Comparison of ENCODE assay signal across 8 cellular contexts in genomic region chr2:219402665-219403515, GRCh38. TPM values are rescaled to one million over a fixed set of nuclear protein-coding genes. Genes with fewer than 3 reads are reported as not detected.
DNase-seq lines count a peak whose midpoint lies in the region; ATAC-seq and TF ChIP-seq lines count a peak whose summit lies in the region.

No MANE protein-coding gene starts in this region.

- H3K27ac Mint-ChIP-seq in CD14-positive monocyte: no peak overlapping the region
- no peak overlapping the region for H3K27ac Mint-ChIP-seq in natural killer cell

- H3K36me3 ChIP-seq in OCI-LY1 (ENCODE audit: insufficient read depth, low read length): no peaks in the 10 kb centered on the region
- H3K36me3 ChIP-seq in stomach: no peaks in the 10 kb centered on the region

- H3K27ac ChIP-seq in OCI-LY1 (ENCODE audit: low read depth, low read length, poor library complexity, severe bottlenecking) (no peak overlapping the region), stomach (peak overlapping the region in 2 of 5 donors; percentile 79 to 93)

- intact Hi-C loops in CD14-positive monocyte (cut with micrococcal nuclease): loop anchor here (2.0 kb wide), 2 partner anchors 124 to 128 kb away; no protein-coding TSS in a partner anchor
- intact Hi-C loops in natural killer cell (cut with micrococcal nuclease): loop anchor here (1.0 to 5.0 kb wide), 3 partner anchors 56 to 239 kb away; no protein-coding TSS in a partner anchor
- intact Hi-C loops in stomach (cut with DNase I; ENCODE audit: low total_unique reads): loop anchor here (10.0 kb wide), 1 partner anchor 132 kb away; no protein-coding TSS in a partner anchor

- no peak overlapping the region for H2AFZ ChIP-seq in OCI-LY1 (ENCODE audit: low read length)

- H3K27me3 ChIP-seq in OCI-LY1 (ENCODE audit: insufficient read depth, low read length): no peaks in the 10 kb centered on the region; the same call in 1 of the 2 replicates
- H3K27me3 ChIP-seq in stomach: peaks cover 0 to 16% (median 0%) of the 10 kb centered on the region in 3 donors

- no peak overlapping the region for H3K4me2 ChIP-seq in OCI-LY1 (ENCODE audit: low read length)

- H3K4me1 ChIP-seq in OCI-LY1 (ENCODE audit: insufficient read depth, low read length, severe bottlenecking) (no peaks in the 10 kb centered on the region), stomach (peaks cover 22 to 60% (median 42%) of the 10 kb centered on the region in 4 donors)

- H3K27me3 Mint-ChIP-seq in CD14-positive monocyte (ENCODE audit: low read depth in 3 of 3) (peaks cover 8 to 16% (median 11%) of the 10 kb centered on the region in 3 donors), natural killer cell (ENCODE audit: low read depth in 2 of 2) (peaks cover 19 to 21% of the 10 kb centered on the region in 2 donors)

- H3K36me3 Mint-ChIP-seq in CD14-positive monocyte (no peaks in the 10 kb centered on the region), natural killer cell (no peaks in the 10 kb centered on the region)

- no peaks in the 10 kb centered on the region for H3K9me3 ChIP-seq in OCI-LY1 (ENCODE audit: low read length)
- no peaks in the 10 kb centered on the region for H3K9me3 ChIP-seq in stomach

- no peak for TF ChIP-seq EP300 in stomach (IDR thresholded peaks at IDR 0.05)

- ATAC-seq in esophagus mucosa (peak; percentile 71), natural killer cell (peak; percentile 75 to 99 (median 96))

- H3K9ac ChIP-seq in OCI-LY1 (ENCODE audit: low read length): no peak overlapping the region

- H3F3A ChIP-seq in OCI-LY1 (ENCODE audit: insufficient read depth, low read length): no peaks in the 10 kb centered on the region

- H3K79me2 ChIP-seq in OCI-LY1 (ENCODE audit: insufficient read depth, low read length): no peaks in the 10 kb centered on the region

- H3K4me3 Mint-ChIP-seq in CD14-positive monocyte (no peak overlapping the region), natural killer cell (no peak overlapping the region)

- TF ChIP-seq CTCF in CD14-positive monocyte (IDR thresholded peaks at IDR 0.05) (peak; percentile 94), OCI-LY1 (IDR thresholded peaks at IDR 0.05; ENCODE audit: low read length) (peak; percentile 86), natural killer cell (IDR thresholded peaks at IDR 0.05) (peak; percentile 82), stomach (IDR thresholded peaks at IDR 0.05) (peak in 5 of 7 experiments; percentile 66 to 89 (median 85))

- H3K9me2 ChIP-seq in OCI-LY1 (ENCODE audit: low read depth, low read length): no peaks in the 10 kb centered on the region

- peaks cover 16% of the 10 kb centered on the region for H3K4me1 Mint-ChIP-seq in CD14-positive monocyte
- peaks cover 0 to 11% of the 10 kb centered on the region in 2 donors for H3K4me1 Mint-ChIP-seq in natural killer cell

- no peaks in the 10 kb centered on the region for H4K20me1 ChIP-seq in OCI-LY1 (ENCODE audit: insufficient read depth, low read length)

- DNase-seq in CD14-positive monocyte (ENCODE audit: low spot score) (peak; percentile 67), GM19240 (ENCODE audit: insufficient read length, low spot score) (peak; percentile 60), HT1080 (ENCODE audit: low read depth) (peak; percentile 78), activated T-cell treated with anti-CD3 and anti-CD28 coated beads for 1 hour (ENCODE audit: low read depth) (peak; percentile 43), natural killer cell (no peak), stomach (peak; percentile 64)

- H3K4me3 ChIP-seq in OCI-LY1 (ENCODE audit: low read depth, low read length, poor library complexity, severe bottlenecking): no peak overlapping the region
- no peak overlapping the region for H3K4me3 ChIP-seq in stomach

- TF ChIP-seq POLR2A in stomach (IDR thresholded peaks at IDR 0.05): no peak

- H3K9me3 Mint-ChIP-seq in CD14-positive monocyte (peaks cover 0 to 1% (median 0%) of the 10 kb centered on the region in 7 donors), natural killer cell (no peaks in the 10 kb centered on the region)

- 17 to 21% (median 17%) methylated on average over 15 of the region's 15 CpGs for WGBS in stomach, 5 donors

RNA-seq across cellular contexts. Expression of gene DNPEP, which starts 15.2 kb away (rescaled TPM):
- polyA plus RNA-seq in CD14-positive monocyte (10 to 100 TPM; 51.6 to 60.6 TPM), stomach (100 to 1,000 TPM in 2 of 3 donors, 10 to 100 TPM in 1; 69.2 to 114 (median 105) TPM)
- 77.0 and 94.9 TPM in 2 replicates for total RNA-seq in HT1080 (2014; rRNA removed; shearing (Covaris generic))
- polyA plus RNA-seq in HT1080 (2015; cell fraction: cytosol; rRNA removed): 47.9 and 51.9 TPM in 2 replicates
- polyA plus RNA-seq in HT1080 (2015; cell fraction: nucleus; rRNA removed): 68.4 and 78.0 TPM in 2 replicates
- total RNA-seq in esophagus mucosa (32.3 TPM), natural killer cell (100 to 1,000 TPM in 2 of 3 donors, 10 to 100 TPM in 1; 97.8 to 112 (median 103) TPM), stomach (100 to 1,000 TPM in 1 of 5 donors, 10 to 100 TPM in 4; 32.7 to 147 (median 46.4) TPM)

RNA-seq across cellular contexts. Expression of gene DES, which starts 15.3 kb away (rescaled TPM):
- 1 to 10 TPM; 2.4 TPM for polyA plus RNA-seq in CD14-positive monocyte
- not detected in 2 replicates for total RNA-seq in HT1080 (2014; rRNA removed; shearing (Covaris generic))
- 0.03 and 0.47 TPM in 2 replicates for polyA plus RNA-seq in HT1080 (2015; cell fraction: cytosol; rRNA removed)
- polyA plus RNA-seq in HT1080 (2015; cell fraction: nucleus; rRNA removed): 0.10 TPM in 1 of 2 replicates, not detected in the other
- 29.3 TPM for total RNA-seq in esophagus mucosa
- total RNA-seq in natural killer cell: not detected
- total RNA-seq in stomach: 1,000 to 10,000 TPM; 1,078 to 5,539 (median 2,913) TPM
- polyA plus RNA-seq in stomach: 100 to 1,000 TPM; 122 to 803 (median 204) TPM

RNA-seq across cellular contexts. Expression of gene SPEG, which starts 31.8 kb away (rescaled TPM):
- polyA plus RNA-seq in CD14-positive monocyte (not detected), stomach (10 to 100 TPM in 1 of 3 donors, 1 to 10 TPM in 2; 9.8 to 65.1 (median 9.9) TPM)
- 20.6 and 23.0 TPM in 2 replicates for total RNA-seq in HT1080 (2014; rRNA removed; shearing (Covaris generic))
- 11.0 and 12.6 TPM in 2 replicates for polyA plus RNA-seq in HT1080 (2015; cell fraction: cytosol; rRNA removed)
- 98.0 and 108 TPM in 2 replicates for polyA plus RNA-seq in HT1080 (2015; cell fraction: nucleus; rRNA removed)
- total RNA-seq in esophagus mucosa (3.8 TPM), natural killer cell (1 to 10 TPM in 2 of 3 donors, under 1 TPM in 1; 0.35 to 1.5 (median 1.2) TPM), stomach (100 to 1,000 TPM in 1 of 5 donors, 10 to 100 TPM in 3, 1 to 10 TPM in 1; 7.4 to 106 (median 30.4) TPM)

Comparison
In these comparisons a context has a peak if more than half of its experiments do, and no peak if none do; other contexts are left out.
1. RNA of gene DES, which starts 15.3 kb away (total RNA-seq): 1,078 to 5,539 TPM in stomach; 29.3 TPM in esophagus mucosa (single experiment), not detected in HT1080 and not detected in natural killer cell; every median in the first group is over 10 times any median in the second.
2. Peak in every context shown above with its lines, with median percentiles within 50 percentile points of each other: CTCF ChIP-seq.